In genomic region chr9:7273575-7273974, GRCh38 we compare ENCODE assay signal across 12 cellular contexts.
A peak's percentile ranks its signal among the peaks of the same experiment; 100 is the strongest.
DNase-seq lines count a peak whose midpoint lies in the region; ATAC-seq and TF ChIP-seq lines count a peak whose summit lies in the region.
"Had no signal": no experiment of that assay in that cellular context is flagged by ENCODE, and none has a peak within 500 bp of the region (broad histone marks: within the 10 kb centered on the region; RNA-seq: fewer than 3 reads in every experiment).

No MANE protein-coding gene starts in this region.

- TF ChIP-seq CTCF in BE2C (IDR thresholded peaks at IDR 0.05; ENCODE audit: low read depth, low read length) (peak; percentile 30), chondrocyte (IDR thresholded peaks at IDR 0.05) (peak; percentile 57)

- H3K4me1 ChIP-seq in BE2C = no peaks in the 10 kb centered on the region

- no peak for ATAC-seq in GM19397 (IDR thresholded peaks at IDR 0.05; ENCODE audit: unreplicated experiment)
- no peak for ATAC-seq in GM21367 (IDR thresholded peaks at IDR 0.05; ENCODE audit: unreplicated experiment)

- no peaks in the 10 kb centered on the region for H3K9me3 Mint-ChIP-seq in chondrocyte (ENCODE audit: low read depth)
- H3K9me3 Mint-ChIP-seq: central memory CD8-positive, alpha-beta T cell had no signal

- H3K4me1 Mint-ChIP-seq in chondrocyte (ENCODE audit: low read depth) = no peaks in the 10 kb centered on the region
- H3K4me1 Mint-ChIP-seq: central memory CD8-positive, alpha-beta T cell had no signal

- H3K27ac Mint-ChIP-seq in chondrocyte (ENCODE audit: unreplicated experiment) = no peak overlapping the region

- H3K9me3 ChIP-seq in BE2C = no peaks in the 10 kb centered on the region

- H3K27me3 ChIP-seq in BE2C = no peaks in the 10 kb centered on the region

- no peak overlapping the region for H3K4me3 ChIP-seq in BE2C (ENCODE audit: low read depth, low read length)

- no peak for DNase-seq in BE2C
- DNase-seq in chondrocyte (ENCODE audit: low spot score) = no peak
- peak; percentile 2 for DNase-seq in lung microvascular endothelial cell (ENCODE audit: low read depth in 2 of 2)
- DNase-seq in NCI-H1048 (lab: John Stamatoyannopoulos, UW) = no peak
- DNase-seq in stimulated activated CD4-positive, alpha-beta T cell treated with anti-CD3 and anti-CD28 coated beads, Interleukin-2, amount 100 ng/mL, for 24 hours = no peak
- DNase-seq: DND-41; left cardiac atrium; stimulated activated CD4-positive, alpha-beta T cell treated with anti-CD3 and anti-CD28 coated beads, Interleukin-2, amount 100 ng/mL, for 48 hours had no signal

- peaks cover 28% of the 10 kb centered on the region for H3K27me3 Mint-ChIP-seq in chondrocyte (ENCODE audit: low read depth)

- no peak overlapping the region for H3K4me3 Mint-ChIP-seq in chondrocyte (ENCODE audit: unreplicated experiment)
- H3K4me3 Mint-ChIP-seq: central memory CD8-positive, alpha-beta T cell had no signal

- no peak for TF ChIP-seq EP300 in Ishikawa (IDR thresholded peaks at IDR 0.05; ENCODE audit: borderline replicate concordance)

- no peaks in the 10 kb centered on the region for H3K36me3 ChIP-seq in BE2C

- no peaks in the 10 kb centered on the region for H3K36me3 Mint-ChIP-seq in chondrocyte (ENCODE audit: low read depth)

- peak; percentile 10; the same call in 1 of the 2 replicates for TF ChIP-seq RAD21 in Ishikawa (IDR thresholded peaks at IDR 0.05; ENCODE audit: low read depth)

TF ChIP-seq in Ishikawa, 13 proteins besides CTCF, POLR2A, EP300 and RAD21:
- TF ChIP-seq TCF12 (IDR thresholded peaks at IDR 0.05; ENCODE audit: low read depth) (no peak), CEBPB (IDR thresholded peaks at IDR 0.05) (no peak), FOXM1 (IDR thresholded peaks at IDR 0.05; ENCODE audit: borderline replicate concordance, low read depth) (no peak), ZBTB7A (IDR thresholded peaks at IDR 0.05; ENCODE audit: low read depth) (no peak), MAX (IDR thresholded peaks at IDR 0.05) (no peak), YY1 (IDR thresholded peaks at IDR 0.05; ENCODE audit: low read depth) (no peak), EGR1 (IDR thresholded peaks at IDR 0.05) (no peak)

Comparison
In these comparisons a context has a peak if more than half of its experiments do, and no peak if none do; other contexts are left out.
1. DNase-seq: peak in lung microvascular endothelial cell (2 of 2); none in BE2C (single experiment), chondrocyte (single experiment), NCI-H1048 (single experiment) and stimulated activated CD4-positive, alpha-beta T cell treated with anti-CD3 and anti-CD28 coated beads, Interleukin-2, amount 100 ng/mL, for 24 hours (0 of 2).